In the genomic region with DNA sequence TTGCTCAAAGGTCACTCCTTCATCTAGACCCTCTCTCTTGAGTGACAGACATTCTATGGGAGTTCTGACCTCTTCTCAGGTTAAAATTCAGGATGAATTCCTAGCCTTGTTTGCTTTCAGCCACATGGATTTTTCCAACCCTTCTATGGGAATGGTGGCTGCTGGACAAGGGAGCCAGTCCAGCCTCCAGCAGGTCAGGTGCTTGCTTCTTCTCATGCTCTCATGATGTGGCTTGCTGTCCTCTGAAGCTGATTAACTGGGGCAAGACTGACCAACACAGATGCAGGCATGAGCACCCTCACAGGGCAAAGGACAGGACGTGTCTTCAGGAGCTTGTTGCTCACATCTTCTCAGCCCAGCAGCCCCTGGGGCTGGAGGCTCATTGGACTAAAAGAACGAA, we compare ENCODE assay signal across 13 cellular contexts.
A peak's percentile ranks its signal among the peaks of the same experiment; 100 is the strongest.
DNase-seq lines count a peak whose midpoint lies in the region; ATAC-seq and TF ChIP-seq lines count a peak whose summit lies in the region.
"Had no signal": no experiment of that assay in that cellular context is flagged by ENCODE, and none has a peak within 500 bp of the region (broad histone marks: within the 10 kb centered on the region; RNA-seq: fewer than 3 reads in every experiment).

No MANE protein-coding gene starts in this region.

- 100% methylated on average over 1 of the region's 2 CpGs for WGBS in esophagus muscularis mucosa
- WGBS in neuronal stem cell (ENCODE audit: extremely low coverage in 2 of 2, insufficient read length in 2 of 2, insufficient replicate concordance in 1 of 2), 2 donors: no CpG with 5 or more reads among the region's 2 CpGs

- intact Hi-C loops in ascending aorta (cut with DNase I) (no loop called here), esophagus muscularis mucosa (cut with DNase I) (no loop called here), uterus (cut with DNase I; ENCODE audit: low total_unique reads) (no loop called here), left ventricle myocardium superior (cut with micrococcal nuclease) (no loop called here)

- H3K18ac ChIP-seq in neuronal stem cell (ENCODE audit: low read length): peak overlapping the region; percentile 77

- H3K14ac ChIP-seq in neuronal stem cell (ENCODE audit: low read length): no peak overlapping the region

- no peak overlapping the region for H3K4ac ChIP-seq in neuronal stem cell (ENCODE audit: low read length)

- no peak overlapping the region for H3K4me2 ChIP-seq in neuronal stem cell (ENCODE audit: insufficient read depth, low read length, poor library complexity, severe bottlenecking)
- H3K4me2 ChIP-seq: PC-9 had no signal

- H2AFZ ChIP-seq in neuronal stem cell (ENCODE audit: low read length): peak overlapping the region; percentile 82
- H2AFZ ChIP-seq: PC-9 had no signal

- TF ChIP-seq CTCF in ascending aorta (IDR thresholded peaks at IDR 0.05) (no peak), esophagus muscularis mucosa (IDR thresholded peaks at IDR 0.05) (no peak), uterus (IDR thresholded peaks at IDR 0.05) (no peak)

- H3K9ac ChIP-seq in neuronal stem cell (ENCODE audit: low read depth, low read length, poor library complexity): no peak overlapping the region

- H3K9me3 ChIP-seq in ascending aorta: no peaks in the 10 kb centered on the region
- no peaks in the 10 kb centered on the region for H3K9me3 ChIP-seq in esophagus muscularis mucosa
- no peaks in the 10 kb centered on the region for H3K9me3 ChIP-seq in neuronal stem cell (replicated peaks in 1 of 2; ENCODE audit: control insufficient read depth in 2 of 2, insufficient read depth in 1 of 2, low read depth in 1 of 2, low read length in 2 of 2)
- H3K9me3 ChIP-seq in uterus: no peaks in the 10 kb centered on the region

- no peak overlapping the region for H2AK5ac ChIP-seq in neuronal stem cell (ENCODE audit: low read depth, low read length)

- no peak overlapping the region for H2BK5ac ChIP-seq in neuronal stem cell (ENCODE audit: low read length)

- ATAC-seq in GM18909 (IDR thresholded peaks at IDR 0.05; ENCODE audit: poor library complexity, unreplicated experiment) (no peak), left ventricle myocardium superior (no peak), GM21515 (IDR thresholded peaks at IDR 0.05; ENCODE audit: unreplicated experiment) (no peak)

- no peak overlapping the region for H2BK15ac ChIP-seq in neuronal stem cell (ENCODE audit: low read length)

- H3K79me1 ChIP-seq in neuronal stem cell (ENCODE audit: low read depth, low read length): no peaks in the 10 kb centered on the region

- no peak overlapping the region for H4K91ac ChIP-seq in neuronal stem cell (ENCODE audit: low read depth, low read length, poor library complexity)

- no peaks in the 10 kb centered on the region for H3K27me3 ChIP-seq in ascending aorta
- H3K27me3 ChIP-seq in esophagus muscularis mucosa: no peaks in the 10 kb centered on the region
- peaks cover 0 to 15% (median 0%) of the 10 kb centered on the region in 3 experiments for H3K27me3 ChIP-seq in neuronal stem cell (ENCODE audit: control insufficient read depth in 3 of 3, insufficient read depth in 3 of 3, low read depth in 1 of 3, low read length in 3 of 3)
- H3K27me3 ChIP-seq in uterus: no peaks in the 10 kb centered on the region

- no peak overlapping the region for H2BK120ac ChIP-seq in neuronal stem cell (ENCODE audit: low read depth, low read length)

- H3K4me1 ChIP-seq in ascending aorta: peaks cover 3 to 17% of the 10 kb centered on the region in 2 donors
- H3K4me1 ChIP-seq in esophagus muscularis mucosa: peaks cover 4 to 32% (median 28%) of the 10 kb centered on the region in 4 donors
- peaks cover 12 to 16% of the 10 kb centered on the region in 2 donors for H3K4me1 ChIP-seq in neuronal stem cell (ENCODE audit: control insufficient read depth in 2 of 2, insufficient read depth in 1 of 2, low read depth in 1 of 2, low read length in 2 of 2)
- peaks cover 0 to 12% of the 10 kb centered on the region in 2 donors for H3K4me1 ChIP-seq in uterus

- TF ChIP-seq POLR2A in esophagus muscularis mucosa (IDR thresholded peaks at IDR 0.05; ENCODE audit: low read depth): no peak
- TF ChIP-seq POLR2A in uterus (IDR thresholded peaks at IDR 0.05): no peak

- no peak overlapping the region for H3K23ac ChIP-seq in neuronal stem cell (ENCODE audit: low read depth, low read length, poor library complexity)

- H4K8ac ChIP-seq in neuronal stem cell (ENCODE audit: low read depth, low read length): no peak overlapping the region

- H3K27ac ChIP-seq in ascending aorta: peak overlapping the region; percentile 66 to 75
- H3K27ac ChIP-seq in esophagus muscularis mucosa (replicated peaks in 1 of 4): peak overlapping the region in 1 of 4 donors; percentile 29
- H3K27ac ChIP-seq in neuronal stem cell (replicated peaks; ENCODE audit: low read length): peak overlapping the region; percentile 34
- peak overlapping the region; percentile 58 to 85 for H3K27ac ChIP-seq in uterus
- H3K27ac ChIP-seq: PC-9 had no signal

- peak overlapping the region; percentile 5 for H2BK12ac ChIP-seq in neuronal stem cell (ENCODE audit: low read length)

- H3K4me3 ChIP-seq in ascending aorta (no peak overlapping the region), esophagus muscularis mucosa (no peak overlapping the region), neuronal stem cell (ENCODE audit: low read length in 2 of 2) (peak overlapping the region in 1 of 2 donors; percentile 24), uterus (no peak overlapping the region)
- H3K4me3 ChIP-seq: PC-9 had no signal

- TF ChIP-seq EP300 in esophagus muscularis mucosa (IDR thresholded peaks at IDR 0.05): no peak

- DNase-seq in ascending aorta (ENCODE audit: low spot score in 2 of 2) (no peak), esophagus muscularis mucosa (ENCODE audit: extremely low spot score) (peak; percentile 81), neuronal stem cell (ENCODE audit: low spot score) (no peak), uterus (peak in 1 of 2 donors; percentile 24), left ventricle myocardium superior (no peak)
- DNase-seq: COR-L47, NCI-H1092, NCI-H146, NCI-H2081, NCI-H510A, PC-9 had no signal

- no peaks in the 10 kb centered on the region for H3K36me3 ChIP-seq in ascending aorta
- no peaks in the 10 kb centered on the region for H3K36me3 ChIP-seq in esophagus muscularis mucosa
- no peaks in the 10 kb centered on the region for H3K36me3 ChIP-seq in neuronal stem cell (replicated peaks in 1 of 2; ENCODE audit: control insufficient read depth in 2 of 2, insufficient read depth in 2 of 2, low read length in 2 of 2)
- H3K36me3 ChIP-seq in uterus: no peaks in the 10 kb centered on the region
